In the genomic region with DNA sequence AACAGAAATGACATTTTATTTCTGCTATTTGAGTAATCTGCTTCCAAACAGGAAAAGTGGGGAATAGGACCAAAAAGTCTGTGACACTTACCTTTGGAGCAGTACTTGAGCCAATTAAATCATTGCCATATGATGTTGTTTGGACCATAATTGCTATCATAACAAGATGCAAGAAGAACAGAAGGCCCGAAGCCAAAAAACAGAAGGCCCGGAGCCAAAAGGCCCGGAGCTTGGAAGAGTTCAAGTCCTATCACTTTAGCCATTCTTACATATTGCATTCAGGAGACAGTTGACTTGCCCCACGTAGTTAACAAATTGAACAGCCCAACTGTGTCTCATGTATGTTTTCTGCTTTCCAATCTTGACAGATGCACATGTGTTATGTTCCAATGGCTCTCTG, we compare ENCODE assay signal across 15 cellular contexts.
"Had no signal": no experiment of that assay in that cellular context is flagged by ENCODE, and none has a peak within 500 bp of the region (broad histone marks: within the 10 kb centered on the region; RNA-seq: fewer than 3 reads in every experiment).

No MANE protein-coding gene starts in this region.

- H3K36me3 ChIP-seq: esophagus squamous epithelium, ovary, vagina had no signal

- H3K4me2 ChIP-seq: smooth muscle cell had no signal

- DNase-seq: activated CD4-positive, alpha-beta T cell treated with anti-CD3 and anti-CD28 coated beads, Interleukin-2, amount 50 U/mL, for 4 hours; activated gamma-delta T cell; effector CD8-positive, alpha-beta T cell; esophagus squamous epithelium; foreskin melanocyte; glutamatergic neuron; kidney; natural killer cell; psoas muscle; stimulated activated CD4-positive, alpha-beta T cell treated with anti-CD3 and anti-CD28 coated beads, Interleukin-4, amount 100 ng/mL, for 1 hour; stimulated activated naive CD8-positive, alpha-beta T cell treated with anti-CD3 and anti-CD28 coated beads, Interleukin-15, amount 100 ng/mL, for 72 hours; trophoblast cell had no signal

- H3K27me3 ChIP-seq: esophagus squamous epithelium, ovary, vagina had no signal

- H3K4me3 ChIP-seq: esophagus squamous epithelium, ovary, psoas muscle, smooth muscle cell, vagina had no signal

- H3K27ac ChIP-seq: ovary, psoas muscle, vagina had no signal

- H3K9me3 ChIP-seq: esophagus squamous epithelium, ovary, psoas muscle, vagina had no signal
